In genomic region chr1:174874337-174875053, GRCh38 we compare ENCODE assay signal across 8 cellular contexts.
DNase-seq lines count a peak whose midpoint lies in the region; ATAC-seq and TF ChIP-seq lines count a peak whose summit lies in the region.

No MANE protein-coding gene starts in this region.

- no peaks in the 10 kb centered on the region for H3K9me3 ChIP-seq in upper lobe of left lung

- peak overlapping the region; percentile 85 for H3K4me3 ChIP-seq in iPS-11a (ENCODE audit: low read depth, low read length)
- H3K4me3 ChIP-seq in upper lobe of left lung, result peak overlapping the region in 3 of 4 donors; percentile 26 to 45 (median 38)

- no peaks in the 10 kb centered on the region for H3K27me3 ChIP-seq in upper lobe of left lung

- no peak for TF ChIP-seq CTCF in upper lobe of left lung (IDR thresholded peaks at IDR 0.05)

- H3K4me1 ChIP-seq in upper lobe of left lung, result peaks cover 0 to 17% (median 8%) of the 10 kb centered on the region in 4 donors

- no peaks in the 10 kb centered on the region for H3K36me3 ChIP-seq in upper lobe of left lung

- 21 to 31% methylated on average over 11 of the region's 11 CpGs for WGBS in upper lobe of left lung, 2 donors

- peak overlapping the region; percentile 6 to 42 (median 23) for H3K27ac ChIP-seq in upper lobe of left lung

- no peak for TF ChIP-seq EP300 in upper lobe of left lung (IDR thresholded peaks at IDR 0.05)

- ATAC-seq in GM18511 (IDR thresholded peaks at IDR 0.05; ENCODE audit: unreplicated experiment), result peak; percentile 65
- ATAC-seq in GM21529 (IDR thresholded peaks at IDR 0.05; ENCODE audit: unreplicated experiment), result peak; percentile 75
- peak in 1 of 2 donors; percentile 74 for ATAC-seq in upper lobe of left lung (ENCODE audit: low FRiP score in 2 of 2)
- ATAC-seq in HG02970 (IDR thresholded peaks at IDR 0.05; ENCODE audit: low FRiP score, unreplicated experiment), result no peak

- peak; percentile 95 for DNase-seq in NCI-H526 treated with DMSO at 0.1 percent for 48 hours (lab: John Stamatoyannopoulos, UW)
- peak in 1 of 2 donors; percentile 35 for DNase-seq in upper lobe of left lung
- no peak for DNase-seq in NCI-H1694 (lab: John Stamatoyannopoulos, UW)
- DNase-seq in effector CD8-positive, alpha-beta T cell (lab: John Stamatoyannopoulos, UW), result no peak

- TF ChIP-seq POLR2A in upper lobe of left lung (IDR thresholded peaks at IDR 0.05), result peak in 1 of 4 donors; percentile 20
